29 cellular contexts compared by ENCODE assay signal in genomic region chr19:31559494-31559893, GRCh38.
"Had no signal": no experiment of that assay in that cellular context is flagged by ENCODE, and none has a peak within 500 bp of the region (broad histone marks: within the 10 kb centered on the region; RNA-seq: fewer than 3 reads in every experiment).

No MANE protein-coding gene starts in this region.

- ATAC-seq: activated CD4-positive, alpha-beta T cell treated with anti-CD3 and anti-CD28 coated beads for 36 hours; activated T-cell treated with anti-CD3 and anti-CD28 coated beads, Interleukin-2, amount 50 U/mL, for 72 hours; body of pancreas; effector memory CD8-positive, alpha-beta T cell; foreskin keratinocyte; gastrocnemius medialis had no signal

- H3K27me3 ChIP-seq: body of pancreas, esophagus muscularis mucosa, foreskin keratinocyte had no signal

- H3K4me3 Mint-ChIP-seq: activated CD4-positive, alpha-beta memory T cell treated with anti-CD3 and anti-CD28 coated beads, Interleukin-2, amount 10 ng/mL, durations not matched to agents 7 days and 5 days; activated CD4-positive, alpha-beta T cell treated with anti-CD3 and anti-CD28 coated beads for 36 hours; activated CD4-positive, alpha-beta T cell treated with anti-CD3 and anti-CD28 coated beads, Interleukin-2, amount 10 ng/mL, durations not matched to agents 24 days and 14 days; activated naive CD8-positive, alpha-beta T cell; activated T-cell treated with anti-CD3 and anti-CD28 coated beads, Interleukin-2, amount 50 U/mL, for 24 hours; activated T-cell treated with anti-CD3 and anti-CD28 coated beads, Interleukin-2, amount 50 U/mL, for 72 hours; effector memory CD8-positive, alpha-beta T cell had no signal

- H3K36me3 Mint-ChIP-seq: activated naive CD8-positive, alpha-beta T cell had no signal

- H3K4me3 ChIP-seq: body of pancreas, esophagus muscularis mucosa, gastrocnemius medialis had no signal

- DNase-seq: activated CD4-positive, alpha-beta memory T cell treated with anti-CD3 and anti-CD28 coated beads, Interleukin-2, amount 10 ng/mL, durations not matched to agents 7 days and 5 days; activated CD4-positive, alpha-beta T cell treated with anti-CD3 and anti-CD28 coated beads for 36 hours; activated CD4-positive, alpha-beta T cell treated with anti-CD3 and anti-CD28 coated beads, Interleukin-2, amount 10 ng/mL, durations not matched to agents 24 days and 14 days; activated CD4-positive, CD25-positive, alpha-beta regulatory T cell; activated CD4-positive, CD25-positive, alpha-beta regulatory T cell treated with anti-CD3 and anti-CD28 coated beads, Interleukin-2, amount 50 U/mL, for 72 hours; activated CD8-positive, alpha-beta memory T cell treated with anti-CD3 and anti-CD28 coated beads, Interleukin-2, amount 50 U/mL, for 48 hours; activated effector memory CD4-positive, alpha-beta T cell treated with Interleukin-2 at 50 U/mL for 16 hours; activated gamma-delta T cell treated with Interleukin-2 at 50 U/mL for 16 hours; activated naive CD4-positive, alpha-beta T cell treated with anti-CD3 and anti-CD28 coated beads, Interleukin-2, amount 50 U/mL, for 16 hours; activated naive CD4-positive, alpha-beta T cell treated with Interleukin-2 at 50 U/mL for 16 hours; activated T-cell treated with anti-CD3 and anti-CD28 coated beads for 4 hours; activated T-cell treated with anti-CD3 and anti-CD28 coated beads, Interleukin-2, amount 50 U/mL, for 24 hours; activated T-cell treated with anti-CD3 and anti-CD28 coated beads, Interleukin-2, amount 50 U/mL, for 72 hours; amniotic stem cell; anterior cingulate cortex; body of pancreas; caudate nucleus; cortex of kidney; dermis blood vessel endothelial cell; effector CD4-positive, alpha-beta T cell; effector memory CD8-positive, alpha-beta T cell; erythroblast; gastrocnemius medialis; glutamatergic neuron; T-helper 2 cell had no signal

- H3K4me1 Mint-ChIP-seq: activated CD4-positive, alpha-beta memory T cell treated with anti-CD3 and anti-CD28 coated beads, Interleukin-2, amount 10 ng/mL, durations not matched to agents 7 days and 5 days; activated CD4-positive, alpha-beta T cell treated with anti-CD3 and anti-CD28 coated beads for 36 hours; activated CD4-positive, alpha-beta T cell treated with anti-CD3 and anti-CD28 coated beads, Interleukin-2, amount 10 ng/mL, durations not matched to agents 24 days and 14 days had no signal

- H3K27ac Mint-ChIP-seq: activated CD4-positive, alpha-beta memory T cell treated with anti-CD3 and anti-CD28 coated beads, Interleukin-2, amount 10 ng/mL, durations not matched to agents 7 days and 5 days; activated CD4-positive, alpha-beta T cell treated with anti-CD3 and anti-CD28 coated beads for 36 hours; activated CD4-positive, alpha-beta T cell treated with anti-CD3 and anti-CD28 coated beads, Interleukin-2, amount 10 ng/mL, durations not matched to agents 24 days and 14 days; activated naive CD8-positive, alpha-beta T cell; activated T-cell treated with anti-CD3 and anti-CD28 coated beads, Interleukin-2, amount 50 U/mL, for 24 hours; activated T-cell treated with anti-CD3 and anti-CD28 coated beads, Interleukin-2, amount 50 U/mL, for 72 hours; effector memory CD8-positive, alpha-beta T cell had no signal

- FAIRE-seq: colon had no signal

- H3K27me3 Mint-ChIP-seq: activated CD4-positive, alpha-beta memory T cell treated with anti-CD3 and anti-CD28 coated beads, Interleukin-2, amount 10 ng/mL, durations not matched to agents 7 days and 5 days; activated CD4-positive, alpha-beta T cell treated with anti-CD3 and anti-CD28 coated beads for 36 hours; activated CD4-positive, alpha-beta T cell treated with anti-CD3 and anti-CD28 coated beads, Interleukin-2, amount 10 ng/mL, durations not matched to agents 24 days and 14 days; activated naive CD8-positive, alpha-beta T cell; activated T-cell treated with anti-CD3 and anti-CD28 coated beads, Interleukin-2, amount 50 U/mL, for 24 hours had no signal

- H3K27ac ChIP-seq: body of pancreas, esophagus muscularis mucosa, foreskin keratinocyte, gastrocnemius medialis had no signal

- H3K36me3 ChIP-seq: esophagus muscularis mucosa, gastrocnemius medialis had no signal

- H3K4me1 ChIP-seq: body of pancreas, esophagus muscularis mucosa, foreskin keratinocyte, gastrocnemius medialis had no signal

- H3K9me3 ChIP-seq: gastrocnemius medialis had no signal
